In the genomic region with DNA sequence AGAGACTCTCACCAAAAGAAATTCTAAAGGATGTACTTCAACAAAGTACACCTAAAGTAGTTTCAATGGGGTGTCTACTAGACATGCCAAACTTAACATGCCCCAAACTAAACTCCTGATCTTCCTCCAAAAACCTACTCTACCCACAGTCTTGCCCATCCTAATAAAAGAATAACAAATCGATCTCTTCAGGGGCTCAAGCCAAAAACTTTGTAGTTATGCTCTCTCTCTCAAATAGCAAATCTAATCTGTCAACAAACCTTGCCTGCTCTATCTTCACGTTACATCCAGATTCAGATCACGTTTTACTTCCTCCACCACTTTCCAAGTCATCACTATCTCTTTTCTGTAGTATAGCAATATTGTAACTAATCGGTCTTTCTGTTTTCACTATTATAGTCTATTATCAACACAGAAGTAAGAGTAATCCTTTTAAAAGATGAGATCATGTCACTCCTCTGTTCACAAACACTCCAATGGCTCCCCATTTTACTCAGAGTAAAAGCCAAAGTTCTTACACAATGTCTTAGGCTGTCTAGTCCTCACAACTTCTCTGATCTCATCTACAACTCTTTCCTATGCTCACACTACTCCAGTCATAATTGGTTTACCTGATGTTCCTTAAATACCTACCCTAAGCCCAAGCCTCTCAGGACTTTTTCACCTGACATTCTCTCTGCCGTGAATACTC, we compare ENCODE assay signal across 12 cellular contexts.
A peak's percentile ranks its signal among the peaks of the same experiment; 100 is the strongest.
DNase-seq lines count a peak whose midpoint lies in the region; ATAC-seq and TF ChIP-seq lines count a peak whose summit lies in the region.
"Had no signal": no experiment of that assay in that cellular context is flagged by ENCODE, and none has a peak within 500 bp of the region (broad histone marks: within the 10 kb centered on the region; RNA-seq: fewer than 3 reads in every experiment).

No MANE protein-coding gene starts in this region.

- TF ChIP-seq CTCF in tibial artery (IDR thresholded peaks at IDR 0.05), result no peak
- no peak for TF ChIP-seq CTCF in ovary (IDR thresholded peaks at IDR 0.05)

- H3K27ac ChIP-seq in tibial artery (peak overlapping the region; percentile 74 to 84), ovary (peak overlapping the region in 1 of 2 donors; percentile 71)
- H3K27ac ChIP-seq: PC-9 had no signal

- H3K36me3 ChIP-seq in tibial artery (no peaks in the 10 kb centered on the region), ovary (no peaks in the 10 kb centered on the region)

- H3K4me3 ChIP-seq in tibial artery, result no peak overlapping the region
- H3K4me3 ChIP-seq in ovary, result no peak overlapping the region
- H3K4me3 ChIP-seq: PC-9 had no signal

- H3K36me3 Mint-ChIP-seq in activated CD8-positive, alpha-beta memory T cell treated with anti-CD3 and anti-CD28 coated beads, Interleukin-2, amount 10 ng/mL, durations not matched to agents 7 days and 5 days, result peaks cover 17% of the 10 kb centered on the region
- peaks cover 15% of the 10 kb centered on the region for H3K36me3 Mint-ChIP-seq in activated T-helper 2 cell treated with anti-CD3 and anti-CD28 coated beads, Interferon-gamma antibody, Interleukin-2, Interleukin-4, amounts not matched to agents 10 μg/mL and 5 μg/mL and 100 μg/mL, durations not matched to agents 14 hours and 24 hours and 36 hours (ENCODE audit: low read depth)

- H3K4me1 Mint-ChIP-seq in activated CD8-positive, alpha-beta memory T cell treated with anti-CD3 and anti-CD28 coated beads, Interleukin-2, amount 10 ng/mL, durations not matched to agents 7 days and 5 days, result peaks cover 24% of the 10 kb centered on the region
- H3K4me1 Mint-ChIP-seq in activated T-helper 2 cell treated with anti-CD3 and anti-CD28 coated beads, Interferon-gamma antibody, Interleukin-2, Interleukin-4, amounts not matched to agents 10 μg/mL and 5 μg/mL and 100 μg/mL, durations not matched to agents 14 hours and 24 hours and 36 hours (ENCODE audit: low read depth), result peaks cover 30% of the 10 kb centered on the region

- TF ChIP-seq EP300 in ovary (IDR thresholded peaks at IDR 0.05), result no peak

- H3K27ac Mint-ChIP-seq in activated CD8-positive, alpha-beta memory T cell treated with anti-CD3 and anti-CD28 coated beads, Interleukin-2, amount 10 ng/mL, durations not matched to agents 7 days and 5 days, result peak overlapping the region; percentile 5
- H3K27ac Mint-ChIP-seq in activated T-helper 2 cell treated with anti-CD3 and anti-CD28 coated beads, Interferon-gamma antibody, Interleukin-2, Interleukin-4, amounts not matched to agents 10 μg/mL and 5 μg/mL and 100 μg/mL, durations not matched to agents 14 hours and 24 hours and 36 hours, result peak overlapping the region; percentile 2

- intact Hi-C loops in activated T-helper 2 cell treated with anti-CD3 and anti-CD28 coated beads, Interferon-gamma antibody, Interleukin-2, Interleukin-4, amounts not matched to agents 10 μg/mL and 5 μg/mL and 100 μg/mL, durations not matched to agents 14 hours and 24 hours and 36 hours (cut with micrococcal nuclease), result no loop called here
- intact Hi-C loops in tibial artery (cut with DNase I; ENCODE audit: low total_unique reads), result no loop called here
- intact Hi-C loops in ovary (cut with DNase I), result no loop called here

- WGBS in ovary, 3 donors, result 85 to 91% (median 85%) methylated on average over 5 of the region's 5 CpGs

- no peaks in the 10 kb centered on the region for H3K27me3 Mint-ChIP-seq in activated CD8-positive, alpha-beta memory T cell treated with anti-CD3 and anti-CD28 coated beads, Interleukin-2, amount 10 ng/mL, durations not matched to agents 7 days and 5 days
- H3K27me3 Mint-ChIP-seq in activated T-helper 2 cell treated with anti-CD3 and anti-CD28 coated beads, Interferon-gamma antibody, Interleukin-2, Interleukin-4, amounts not matched to agents 10 μg/mL and 5 μg/mL and 100 μg/mL, durations not matched to agents 14 hours and 24 hours and 36 hours (ENCODE audit: low read depth), result no peaks in the 10 kb centered on the region

- peak; percentile 42 for ATAC-seq in activated CD8-positive, alpha-beta memory T cell treated with anti-CD3 and anti-CD28 coated beads, Interleukin-2, amount 10 ng/mL, durations not matched to agents 7 days and 5 days
- ATAC-seq in left lobe of liver (peak; percentile 77), HG03571 (IDR thresholded peaks at IDR 0.05; ENCODE audit: unreplicated experiment) (no peak), GM18505 (IDR thresholded peaks at IDR 0.05; ENCODE audit: unreplicated experiment) (no peak)

- no peaks in the 10 kb centered on the region for H3K9me3 ChIP-seq in tibial artery
- no peaks in the 10 kb centered on the region for H3K9me3 ChIP-seq in ovary

- TF ChIP-seq POLR2A in ovary (IDR thresholded peaks at IDR 0.05) (no peak), GM18505 (IDR thresholded peaks at IDR 0.05; ENCODE audit: borderline replicate concordance, extremely low read depth, insufficient read depth, insufficient read length) (no peak)

- CTCF ChIA-PET in activated CD8-positive, alpha-beta memory T cell treated with anti-CD3 and anti-CD28 coated beads, Interleukin-2, amount 10 ng/mL, durations not matched to agents 7 days and 5 days (lab: Charles Lee), result no interaction called here

- no peaks in the 10 kb centered on the region for H3K9me3 Mint-ChIP-seq in activated CD8-positive, alpha-beta memory T cell treated with anti-CD3 and anti-CD28 coated beads, Interleukin-2, amount 10 ng/mL, durations not matched to agents 7 days and 5 days (ENCODE audit: low read depth)
- no peaks in the 10 kb centered on the region for H3K9me3 Mint-ChIP-seq in activated T-helper 2 cell treated with anti-CD3 and anti-CD28 coated beads, Interferon-gamma antibody, Interleukin-2, Interleukin-4, amounts not matched to agents 10 μg/mL and 5 μg/mL and 100 μg/mL, durations not matched to agents 14 hours and 24 hours and 36 hours

- H3K4me1 ChIP-seq in tibial artery (peaks cover 0 to 86% (median 56%) of the 10 kb centered on the region in 4 donors), ovary (ENCODE audit: insufficient read depth) (peaks cover 18% of the 10 kb centered on the region)

- no peaks in the 10 kb centered on the region for H3K27me3 ChIP-seq in tibial artery
- H3K27me3 ChIP-seq in ovary, result no peaks in the 10 kb centered on the region

- no peak for DNase-seq in activated CD8-positive, alpha-beta memory T cell treated with anti-CD3 and anti-CD28 coated beads, Interleukin-2, amount 10 ng/mL, durations not matched to agents 7 days and 5 days
- no peak for DNase-seq in activated CD8-positive, alpha-beta memory T cell treated with anti-CD3 and anti-CD28 coated beads for 24 hours
- DNase-seq in activated T-helper 2 cell treated with anti-CD3 and anti-CD28 coated beads, Interferon-gamma antibody, Interleukin-2, Interleukin-4, amounts not matched to agents 10 μg/mL and 5 μg/mL and 100 μg/mL, durations not matched to agents 14 hours and 24 hours and 36 hours (ENCODE audit: low spot score), result no peak
- DNase-seq in left lobe of liver (ENCODE audit: low spot score) (no peak), tibial artery (no peak), ovary (no peak)
- DNase-seq: activated T-cell treated with anti-CD3 and anti-CD28 coated beads for 4 hours, DMS153, Kasumi-1, PC-9 had no signal

- H3K4me3 Mint-ChIP-seq in activated CD8-positive, alpha-beta memory T cell treated with anti-CD3 and anti-CD28 coated beads, Interleukin-2, amount 10 ng/mL, durations not matched to agents 7 days and 5 days, result no peak overlapping the region
- no peak overlapping the region for H3K4me3 Mint-ChIP-seq in activated T-helper 2 cell treated with anti-CD3 and anti-CD28 coated beads, Interferon-gamma antibody, Interleukin-2, Interleukin-4, amounts not matched to agents 10 μg/mL and 5 μg/mL and 100 μg/mL, durations not matched to agents 14 hours and 24 hours and 36 hours (ENCODE audit: low read depth)

Comparison
In these comparisons a context has a peak if more than half of its experiments do, and no peak if none do; other contexts are left out.
1. ATAC-seq: peak in activated CD8-positive, alpha-beta memory T cell treated with anti-CD3 and anti-CD28 coated beads, Interleukin-2, amount 10 ng/mL, durations not matched to agents 7 days and 5 days (single experiment) and left lobe of liver (single experiment); none in HG03571 (single experiment) and GM18505 (single experiment).